In genomic region chr1:84208935-84209334, GRCh38 we compare ENCODE assay signal across 32 cellular contexts.
DNase-seq lines count a peak whose midpoint lies in the region; ATAC-seq and TF ChIP-seq lines count a peak whose summit lies in the region.
"Had no signal": no experiment of that assay in that cellular context is flagged by ENCODE, and none has a peak within 500 bp of the region (broad histone marks: within the 10 kb centered on the region; RNA-seq: fewer than 3 reads in every experiment).

No MANE protein-coding gene starts in this region.

- H3K4me1 Mint-ChIP-seq in CD4-positive, alpha-beta memory T cell = peaks cover 5 to 17% (median 12%) of the 10 kb centered on the region in 4 donors
- H3K4me1 Mint-ChIP-seq: WTC11 had no signal

- H3K27me3 ChIP-seq in CD4-positive, alpha-beta memory T cell (ENCODE audit: insufficient read depth, low read length) = no peaks in the 10 kb centered on the region
- H3K27me3 ChIP-seq: adrenal gland, body of pancreas, sigmoid colon, SJSA1, stomach, uterus had no signal

- H3K36me3 Mint-ChIP-seq in CD4-positive, alpha-beta memory T cell = peaks cover 53 to 55% of the 10 kb centered on the region in 2 donors
- H3K36me3 Mint-ChIP-seq: WTC11 had no signal

- H3K27ac ChIP-seq in CD4-positive, alpha-beta memory T cell (ENCODE audit: low read depth, low read length) = no peak overlapping the region
- no peak overlapping the region for H3K27ac ChIP-seq in RWPE1
- H3K27ac ChIP-seq: adrenal gland, body of pancreas, prostate gland, sigmoid colon, SJSA1, stomach, uterus had no signal

- CTCF ChIA-PET in CD4-positive, alpha-beta memory T cell (lab: Charles Lee; ENCODE audit: partially characterized antibody) = no interaction called here
- CTCF ChIA-PET in RWPE1 (lab: Yijun Ruan, JAX) = no interaction called here

- no peak overlapping the region for H3K4me3 Mint-ChIP-seq in CD4-positive, alpha-beta memory T cell
- H3K4me3 Mint-ChIP-seq: activated CD8-positive, alpha-beta memory T cell treated with anti-CD3 and anti-CD28 coated beads, Interleukin-2, amount 10 ng/mL, durations not matched to agents 7 days and 5 days; CD8-positive, alpha-beta memory T cell; mesothelial cell of epicardium; WTC11 had no signal

- H3K36me3 ChIP-seq in CD4-positive, alpha-beta memory T cell (ENCODE audit: insufficient read depth, low read length) = peaks cover 11% of the 10 kb centered on the region
- H3K36me3 ChIP-seq: adrenal gland, prostate gland, uterus had no signal

- H3K4me1 ChIP-seq in CD4-positive, alpha-beta memory T cell (ENCODE audit: insufficient read depth, low read length) = no peaks in the 10 kb centered on the region
- H3K4me1 ChIP-seq: adrenal gland, body of pancreas, prostate gland, sigmoid colon, SJSA1, uterus had no signal

- POLR2A ChIA-PET in CD4-positive, alpha-beta memory T cell (lab: Charles Lee; ENCODE audit: partially characterized antibody) = no interaction called here
- POLR2A ChIA-PET in RWPE1 (lab: Yijun Ruan, JAX; ENCODE audit: low non-redundant PET) = no interaction called here

- H3K9me3 Mint-ChIP-seq in CD4-positive, alpha-beta memory T cell = peaks cover 0 to 4% (median 0%) of the 10 kb centered on the region in 8 donors
- H3K9me3 Mint-ChIP-seq: CD8-positive, alpha-beta memory T cell; WTC11 had no signal

- H3K4me3 ChIP-seq in CD4-positive, alpha-beta memory T cell (ENCODE audit: low read length in 2 of 2) = no peak overlapping the region
- H3K4me3 ChIP-seq in epithelial cell of proximal tubule (ENCODE audit: low read depth, low read length) = no peak overlapping the region
- H3K4me3 ChIP-seq: adrenal gland, body of pancreas, GM12878, prostate gland, sigmoid colon, SJSA1, stomach, uterus had no signal

- no peak for ATAC-seq in HG03442 (IDR thresholded peaks at IDR 0.05; ENCODE audit: unreplicated experiment)
- ATAC-seq: activated CD8-positive, alpha-beta memory T cell treated with anti-CD3 and anti-CD28 coated beads, Interleukin-2, amount 10 ng/mL, durations not matched to agents 7 days and 5 days; body of pancreas; GM12878; WTC11 had no signal

- DNase-seq in CD4-positive, alpha-beta memory T cell = no peak
- DNase-seq in HT1080 (ENCODE audit: low read depth) (peak; percentile 71), epithelial cell of proximal tubule (ENCODE audit: low read depth) (peak; percentile 42), kidney glomerular epithelial cell (lab: John Stamatoyannopoulos, UW) (peak; percentile 63), GM19238 (ENCODE audit: insufficient read length, low spot score) (no peak), NK-92 (lab: John Stamatoyannopoulos, UW; ENCODE audit: unreplicated experiment) (no peak), RWPE1 (ENCODE audit: low spot score) (no peak)
- DNase-seq: activated CD4-positive, alpha-beta T cell treated with anti-CD3 and anti-CD28 coated beads, Interleukin-2, amount 50 U/mL, for 1 hour; activated CD8-positive, alpha-beta memory T cell treated with anti-CD3 and anti-CD28 coated beads, Interleukin-2, amount 10 ng/mL, durations not matched to agents 7 days and 5 days; activated naive CD4-positive, alpha-beta T cell treated with Interleukin-2 at 50 U/mL for 16 hours; adrenal gland; AML-193; body of pancreas; CD8-positive, alpha-beta memory T cell; cerebellar nuclear complex; DMS 273 treated with DMSO at 0.1 percent for 48 hours; EL; IMR-90; NCI-H446 treated with DMSO at 0.1 percent for 48 hours; occipital lobe; RPMI8226; sigmoid colon; stimulated activated CD4-positive, alpha-beta T cell treated with anti-CD3 and anti-CD28 coated beads, Interleukin-12 subunit alpha, Interleukin-12 subunit beta, amount 100 ng/mL, for 4 hours; stimulated activated CD4-positive, alpha-beta T cell treated with anti-CD3 and anti-CD28 coated beads, Interleukin-2, amount 100 ng/mL, for 48 hours; stomach; uterus had no signal

- no peaks in the 10 kb centered on the region for H3K27me3 Mint-ChIP-seq in CD4-positive, alpha-beta memory T cell
- H3K27me3 Mint-ChIP-seq: activated CD8-positive, alpha-beta memory T cell treated with anti-CD3 and anti-CD28 coated beads, Interleukin-2, amount 10 ng/mL, durations not matched to agents 7 days and 5 days had no signal

- intact Hi-C loops in CD4-positive, alpha-beta memory T cell (cut with micrococcal nuclease) = loop anchor here (10.0 kb wide), 1 partner anchor 64 kb away; the partner anchor contains the start of gene PRKACB

- H3K27ac Mint-ChIP-seq in CD4-positive, alpha-beta memory T cell = peak overlapping the region in 4 of 7 donors; percentile 35 to 58 (median 48)
- H3K27ac Mint-ChIP-seq: activated CD8-positive, alpha-beta memory T cell treated with anti-CD3 and anti-CD28 coated beads, Interleukin-2, amount 10 ng/mL, durations not matched to agents 7 days and 5 days; mesothelial cell of epicardium; WTC11 had no signal

- no peak for TF ChIP-seq CTCF in epithelial cell of proximal tubule (conservative IDR thresholded peaks at IDR 0.05; ENCODE audit: low read depth, low read length)
- no peak for TF ChIP-seq CTCF in RWPE1 (conservative IDR thresholded peaks at IDR 0.05; ENCODE audit: low read depth)

- no peaks in the 10 kb centered on the region for H3K9me3 ChIP-seq in CD4-positive, alpha-beta memory T cell (ENCODE audit: control insufficient read depth in 1 of 2, low read length in 2 of 2)
- H3K9me3 ChIP-seq: adrenal gland, body of pancreas, prostate gland, sigmoid colon, SJSA1, stomach, uterus had no signal

Comparison
In these comparisons a context has a peak if more than half of its experiments do, and no peak if none do; other contexts are left out.
1. DNase-seq: peak in HT1080 (single experiment), epithelial cell of proximal tubule (single experiment) and kidney glomerular epithelial cell (single experiment); none in CD4-positive, alpha-beta memory T cell (0 of 5), GM19238 (single experiment), NK-92 (single experiment) and RWPE1 (single experiment).